7 cellular contexts compared by ENCODE assay signal in the genomic region with DNA sequence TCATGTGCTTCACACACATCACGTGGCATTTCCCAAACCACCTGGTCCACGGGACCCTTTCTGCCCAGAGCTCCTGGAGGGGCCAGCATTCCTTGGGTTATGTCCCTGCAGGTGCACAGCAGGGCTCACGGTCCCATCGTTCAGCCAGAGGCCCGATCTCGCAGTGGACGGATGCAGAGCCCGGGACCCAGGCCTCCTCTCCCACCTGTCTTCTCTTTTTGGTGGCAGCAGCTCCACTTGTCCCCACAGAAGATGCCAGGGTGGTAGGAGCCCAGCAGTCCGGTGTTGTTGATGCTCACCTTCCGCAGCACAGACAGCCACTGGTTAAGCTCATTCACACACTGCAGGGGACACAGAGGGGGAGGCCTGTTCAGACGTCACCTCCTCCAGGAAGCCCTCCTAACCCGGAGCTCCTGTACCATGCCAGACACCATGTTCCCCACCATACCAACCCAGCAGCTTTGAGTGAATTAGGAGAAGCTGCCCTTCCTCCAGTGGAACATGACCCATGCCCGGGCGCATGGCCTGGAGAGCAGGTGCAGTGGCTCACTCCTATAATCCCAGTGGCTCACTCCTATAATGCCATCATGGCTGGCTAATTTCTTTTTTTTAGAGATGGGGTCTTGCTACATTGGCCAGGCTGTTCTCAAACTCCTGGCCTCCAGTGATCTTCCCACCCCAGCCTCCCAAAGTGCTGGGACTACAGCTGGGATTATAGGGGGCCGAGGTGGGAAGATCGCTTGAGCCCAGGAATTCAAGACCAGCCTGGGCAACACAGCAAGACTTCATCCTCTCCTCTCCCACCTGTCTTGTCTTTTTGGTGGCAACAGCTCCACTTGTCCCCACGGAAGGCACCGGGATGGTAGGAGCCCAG. TPM values are rescaled to one million over a fixed set of nuclear protein-coding genes. Genes with fewer than 3 reads are reported as not detected.
"Had no signal": no experiment of that assay in that cellular context is flagged by ENCODE, and none has a peak within 500 bp of the region (broad histone marks: within the 10 kb centered on the region; RNA-seq: fewer than 3 reads in every experiment).

No MANE protein-coding gene starts in this region.

RNA-seq across cellular contexts. Expression of gene PGAM2, which starts 31.2 kb away (rescaled TPM):
- total RNA-seq: HT1080 had no signal
- polyA plus RNA-seq: HepG2, IgD-negative memory B cell had no signal

RNA-seq across cellular contexts. Expression of gene SPDYE1, which starts 36.5 kb away (rescaled TPM):
- total RNA-seq: GM23338, H1, H9, HepG2, HFFc6, HT1080 had no signal
- polyA plus RNA-seq: H1, HepG2 had no signal
